Comparison of ENCODE assay signal across 14 cellular contexts in genomic region chr9:137186385-137186784, GRCh38. TPM values are rescaled to one million over a fixed set of nuclear protein-coding genes. Genes with fewer than 3 reads are reported as not detected.
DNase-seq lines count a peak whose midpoint lies in the region; ATAC-seq and TF ChIP-seq lines count a peak whose summit lies in the region.
"Had no signal": no experiment of that assay in that cellular context is flagged by ENCODE, and none has a peak within 500 bp of the region (broad histone marks: within the 10 kb centered on the region; RNA-seq: fewer than 3 reads in every experiment).

No MANE protein-coding gene starts in this region.

- peaks cover 16% of the 10 kb centered on the region for H3K36me3 Mint-ChIP-seq in activated T-cell treated with anti-CD3 and anti-CD28 coated beads, Interleukin-2, amount 50 U/mL, for 4 hours (ENCODE audit: insufficient read depth)

- peak overlapping the region; percentile 90 to 98 (median 94) for H3K4me3 ChIP-seq in esophagus muscularis mucosa
- H3K4me3 ChIP-seq in smooth muscle cell: no peak overlapping the region

- WGBS in esophagus muscularis mucosa: 81% methylated on average over 4 of the region's 6 CpGs
- WGBS in smooth muscle cell (ENCODE audit: low lambda C conversion rate): 90% methylated on average over 6 of the region's 6 CpGs

- peaks cover 10% of the 10 kb centered on the region for H4K20me1 ChIP-seq in smooth muscle cell (ENCODE audit: low read depth)

- ATAC-seq in activated T-cell treated with anti-CD3 and anti-CD28 coated beads, Interleukin-2, amount 50 U/mL, for 4 hours: no peak
- ATAC-seq in HG02885 (IDR thresholded peaks at IDR 0.05; ENCODE audit: poor library complexity, unreplicated experiment): no peak

- no peak overlapping the region for H2AFZ ChIP-seq in smooth muscle cell (ENCODE audit: low read depth)

- H3K9me3 ChIP-seq in esophagus muscularis mucosa: no peaks in the 10 kb centered on the region
- H3K9me3 ChIP-seq in smooth muscle cell (replicated peaks; ENCODE audit: low read depth): no peaks in the 10 kb centered on the region
- H3K9me3 ChIP-seq: stomach had no signal

- DNase-seq in activated T-cell treated with anti-CD3 and anti-CD28 coated beads, Interleukin-2, amount 50 U/mL, for 4 hours: no peak
- DNase-seq in activated T-cell treated with anti-CD3 and anti-CD28 coated beads for 4 hours: no peak
- DNase-seq in RPMI8226: peak; percentile 26
- DNase-seq in esophagus muscularis mucosa (ENCODE audit: extremely low spot score): no peak
- no peak for DNase-seq in smooth muscle cell (lab: John Stamatoyannopoulos, UW; ENCODE audit: unreplicated experiment)
- DNase-seq in MV-4-11 (lab: John Stamatoyannopoulos, UW): no peak
- no peak for DNase-seq in T-helper 9 cell
- DNase-seq: activated CD4-positive, alpha-beta T cell treated with anti-CD3 and anti-CD28 coated beads, Interleukin-2, amount 50 U/mL, for 4 hours; H7; NCI-H510A; SIG-M5; stomach had no signal

- H3K36me3 ChIP-seq in esophagus muscularis mucosa (peaks cover 48 to 76% (median 69%) of the 10 kb centered on the region in 4 donors), smooth muscle cell (ENCODE audit: low read depth) (no peaks in the 10 kb centered on the region)

- H3K79me2 ChIP-seq in smooth muscle cell (ENCODE audit: low read depth): peaks cover 39% of the 10 kb centered on the region

- H3K27me3 Mint-ChIP-seq in activated T-cell treated with anti-CD3 and anti-CD28 coated beads, Interleukin-2, amount 50 U/mL, for 4 hours (ENCODE audit: low read depth): no peaks in the 10 kb centered on the region

- peak overlapping the region; percentile 100 for H3K4me2 ChIP-seq in smooth muscle cell

- H3K27ac ChIP-seq in esophagus muscularis mucosa (replicated peaks in 1 of 4): no peak overlapping the region
- no peak overlapping the region for H3K27ac ChIP-seq in smooth muscle cell (ENCODE audit: low read depth)
- H3K27ac ChIP-seq: epithelial cell of prostate, stomach had no signal

- H3K27me3 ChIP-seq in esophagus muscularis mucosa (no peaks in the 10 kb centered on the region), smooth muscle cell (ENCODE audit: low read depth) (no peaks in the 10 kb centered on the region)
- H3K27me3 ChIP-seq: stomach had no signal

- H3K9ac ChIP-seq in smooth muscle cell (ENCODE audit: low read depth): no peak overlapping the region

- TF ChIP-seq EP300 in esophagus muscularis mucosa (IDR thresholded peaks at IDR 0.05): no peak

- H3K9me3 Mint-ChIP-seq in activated T-cell treated with anti-CD3 and anti-CD28 coated beads, Interleukin-2, amount 50 U/mL, for 4 hours: no peaks in the 10 kb centered on the region

- peaks cover 36% of the 10 kb centered on the region for H3K4me1 Mint-ChIP-seq in activated T-cell treated with anti-CD3 and anti-CD28 coated beads, Interleukin-2, amount 50 U/mL, for 4 hours (ENCODE audit: low read depth)

- H3K4me1 ChIP-seq in esophagus muscularis mucosa: peaks cover 44 to 66% (median 54%) of the 10 kb centered on the region in 4 donors
- peaks cover 18% of the 10 kb centered on the region for H3K4me1 ChIP-seq in smooth muscle cell (ENCODE audit: low read depth)

- TF ChIP-seq CTCF in esophagus muscularis mucosa (IDR thresholded peaks at IDR 0.05) (no peak), smooth muscle cell (IDR thresholded peaks at IDR 0.05; ENCODE audit: borderline replicate concordance, insufficient read depth, poor library complexity, severe bottlenecking) (no peak)

- no peak for TF ChIP-seq POLR2A in esophagus muscularis mucosa (IDR thresholded peaks at IDR 0.05; ENCODE audit: low read depth)

- peak overlapping the region; percentile 90 for H3K4me3 Mint-ChIP-seq in activated T-cell treated with anti-CD3 and anti-CD28 coated beads, Interleukin-2, amount 50 U/mL, for 4 hours

- intact Hi-C loops in esophagus muscularis mucosa (cut with DNase I): loop anchor here (5.0 kb wide), 1 partner anchor 36 kb away; the partner anchor contains the start of gene RNF208

- peaks cover 12% of the 10 kb centered on the region for H3F3A ChIP-seq in smooth muscle cell (ENCODE audit: low read depth)

RNA-seq across cellular contexts. Expression of gene ANAPC2, which starts 2.0 kb away (rescaled TPM):
- total RNA-seq in activated T-cell treated with anti-CD3 and anti-CD28 coated beads, Interleukin-2, amount 50 U/mL, for 4 hours: 10 to 100 TPM; 71.9 to 86.3 (median 73.3) TPM
- total RNA-seq in esophagus muscularis mucosa (10 to 100 TPM; 18.7 to 28.7 (median 25.1) TPM), smooth muscle cell (12.6 and 16.3 TPM in 2 replicates)
- 6.6 and 17.6 TPM in 2 replicates for polyA plus RNA-seq in smooth muscle cell

RNA-seq across cellular contexts. Expression of gene SSNA1, which starts 2.1 kb away (rescaled TPM):
- 100 to 1,000 TPM; 144 to 156 (median 150) TPM for total RNA-seq in activated T-cell treated with anti-CD3 and anti-CD28 coated beads, Interleukin-2, amount 50 U/mL, for 4 hours
- total RNA-seq in esophagus muscularis mucosa: 10 to 100 TPM; 58.2 to 99.5 (median 76.7) TPM
- 32.7 and 69.5 TPM in 2 replicates for total RNA-seq in smooth muscle cell
- polyA plus RNA-seq in smooth muscle cell: 84.9 and 94.1 TPM in 2 replicates

RNA-seq across cellular contexts. Expression of gene TPRN, which starts 14.2 kb away (rescaled TPM):
- total RNA-seq in activated T-cell treated with anti-CD3 and anti-CD28 coated beads, Interleukin-2, amount 50 U/mL, for 4 hours: 10 to 100 TPM; 15.4 to 15.6 (median 15.5) TPM
- total RNA-seq in esophagus muscularis mucosa (10 to 100 TPM in 1 of 4 donors, 1 to 10 TPM in 3; 4.1 to 12.6 (median 7.7) TPM), smooth muscle cell (4.0 and 6.9 TPM in 2 replicates)
- 15.0 and 19.0 TPM in 2 replicates for polyA plus RNA-seq in smooth muscle cell

RNA-seq across cellular contexts. Expression of gene TMEM210, which starts 14.5 kb away (rescaled TPM):
- total RNA-seq in activated T-cell treated with anti-CD3 and anti-CD28 coated beads, Interleukin-2, amount 50 U/mL, for 4 hours: not detected
- total RNA-seq in esophagus muscularis mucosa: not detected
- total RNA-seq in smooth muscle cell: not detected in 2 replicates
- polyA plus RNA-seq in smooth muscle cell: not detected in 2 replicates
- total RNA-seq: H7, stomach had no signal
- polyA plus RNA-seq: stomach had no signal

RNA-seq across cellular contexts. Expression of gene LRRC26, which starts 16.5 kb away (rescaled TPM):
- under 1 TPM in 1 of 3 donors, not detected in 2; 0.18 TPM for total RNA-seq in activated T-cell treated with anti-CD3 and anti-CD28 coated beads, Interleukin-2, amount 50 U/mL, for 4 hours
- total RNA-seq in esophagus muscularis mucosa: not detected
- total RNA-seq in smooth muscle cell: not detected in 2 replicates
- polyA plus RNA-seq in smooth muscle cell: not detected in 2 replicates
